ENCODE assay signal across 7 cellular contexts in the genomic region with DNA sequence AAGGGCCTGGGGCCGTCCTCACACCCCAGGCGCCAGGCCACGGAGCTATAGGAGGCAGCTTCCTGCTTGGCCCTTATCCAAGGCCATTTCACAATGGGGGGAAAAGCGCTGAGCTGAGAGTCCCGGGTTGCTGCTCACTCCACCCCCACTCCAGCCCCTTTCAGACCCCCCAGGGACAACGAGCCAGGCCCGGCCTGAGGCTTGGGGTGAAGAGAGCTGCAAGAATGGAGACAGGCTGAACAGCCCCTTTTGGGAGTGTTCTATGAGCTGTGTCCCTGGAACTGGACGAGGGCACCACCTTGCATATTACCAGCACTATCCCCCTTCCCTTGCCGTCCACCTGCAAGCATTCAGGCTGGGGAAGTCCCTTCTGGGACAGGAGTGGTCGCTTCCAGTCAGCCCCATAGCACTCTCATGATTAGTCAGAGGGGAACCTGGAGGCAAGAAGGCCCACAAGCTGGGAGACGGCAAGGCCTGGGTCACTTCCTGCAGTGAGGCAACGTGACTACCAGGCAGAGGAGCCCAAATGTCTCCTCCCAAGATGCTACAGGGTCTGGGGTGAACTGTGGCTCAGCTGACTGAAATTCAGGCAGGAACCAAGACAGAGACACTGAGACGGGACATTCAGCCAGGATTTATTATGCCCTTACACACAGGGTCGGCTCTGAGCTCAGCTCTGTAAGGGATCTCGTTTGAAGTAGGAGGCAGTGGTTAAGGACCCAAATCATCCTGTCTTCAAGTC. TPM values are rescaled to one million over a fixed set of nuclear protein-coding genes. Genes with fewer than 3 reads are reported as not detected.
DNase-seq lines count a peak whose midpoint lies in the region; ATAC-seq and TF ChIP-seq lines count a peak whose summit lies in the region.

No MANE protein-coding gene starts in this region.

- H3K79me1 ChIP-seq in H9 (ENCODE audit: insufficient read depth, low read depth, low read length, poor library complexity, severe bottlenecking), result no peaks in the 10 kb centered on the region

- no peaks in the 10 kb centered on the region for H3K27me3 Mint-ChIP-seq in activated T-helper 17 cell treated with anti-CD3 and anti-CD28 coated beads, Interleukin-2, amount 50 U/mL, for 72 hours
- peaks cover 2% of the 10 kb centered on the region; the same call in 1 of the 2 replicates for H3K27me3 Mint-ChIP-seq in H9 (ENCODE audit: low read depth)

- H3K4ac ChIP-seq in H9 (ENCODE audit: low read depth, low read length), result no peak overlapping the region

- peak overlapping the region; percentile 79 for H3K4me3 Mint-ChIP-seq in activated T-helper 17 cell treated with anti-CD3 and anti-CD28 coated beads, Interleukin-2, amount 50 U/mL, for 72 hours
- no peak overlapping the region for H3K4me3 Mint-ChIP-seq in H9

- WGBS in heart right ventricle, 2 donors, result 36 to 42% methylated on average over 15 of the region's 15 CpGs
- WGBS in smooth muscle cell (ENCODE audit: low lambda C conversion rate), result 43% methylated on average over 15 of the region's 15 CpGs
- WGBS in H9 (ENCODE audit: extremely low coverage, insufficient read length, low lambda C conversion rate), result no CpG with 5 or more reads among the region's 15 CpGs

- H3K27ac ChIP-seq in heart right ventricle (peak overlapping the region; percentile 3 to 89 (median 66)), smooth muscle cell (ENCODE audit: low read depth) (peak overlapping the region; percentile 66), H9 (ENCODE audit: insufficient read length, low read depth, low read length) (no peak overlapping the region)

- peaks cover 3 to 60% (median 51%) of the 10 kb centered on the region in 9 donors for H3K4me1 ChIP-seq in heart right ventricle
- H3K4me1 ChIP-seq in smooth muscle cell (ENCODE audit: low read depth), result peaks cover 9% of the 10 kb centered on the region
- H3K4me1 ChIP-seq in H9 (ENCODE audit: insufficient read depth, low read length), result peaks cover 7% of the 10 kb centered on the region; the same call in 1 of the 2 replicates

- no peak overlapping the region for H4K8ac ChIP-seq in H9 (replicated peaks; ENCODE audit: insufficient read length, low read depth, low read length)

- H3K4me1 Mint-ChIP-seq in activated T-helper 17 cell treated with anti-CD3 and anti-CD28 coated beads, Interleukin-2, amount 50 U/mL, for 72 hours, result peaks cover 40% of the 10 kb centered on the region
- H3K4me1 Mint-ChIP-seq in H9, result peaks cover 48 to 50% of the 10 kb centered on the region in 2 experiments

- intact Hi-C loops in heart right ventricle (cut with DNase I), result loop anchor here (2.0 to 10.0 kb wide), 10 partner anchors 35 to 377 kb away; partner anchors contain the start of genes BMF (in 4 of the 10) and BUB1B (in 4 of the 10)

- no peak overlapping the region for H3K18ac ChIP-seq in H9 (ENCODE audit: insufficient read length, low read depth, low read length)

- H4K20me1 ChIP-seq in smooth muscle cell (ENCODE audit: low read depth) (no peaks in the 10 kb centered on the region), H9 (ENCODE audit: control insufficient read depth, insufficient read depth, insufficient read length) (no peaks in the 10 kb centered on the region)

- H2AFZ ChIP-seq in smooth muscle cell (ENCODE audit: low read depth), result peak overlapping the region; percentile 41
- H2AFZ ChIP-seq in H9 (ENCODE audit: low read length), result no peak overlapping the region

- no peak overlapping the region for H2BK5ac ChIP-seq in H9 (ENCODE audit: insufficient read length, low read length)

- H4K91ac ChIP-seq in H9 (ENCODE audit: insufficient read length, low read depth, low read length), result no peak overlapping the region

- H3K23ac ChIP-seq in H9 (ENCODE audit: insufficient read length, low read depth, low read length), result no peak overlapping the region

- no peak overlapping the region for H3T11ph ChIP-seq in H9 (ENCODE audit: low read length)

- no peaks in the 10 kb centered on the region for H3K79me2 ChIP-seq in smooth muscle cell (ENCODE audit: low read depth)
- no peaks in the 10 kb centered on the region for H3K79me2 ChIP-seq in H9 (ENCODE audit: insufficient read depth, low read length)

- H3K27me3 ChIP-seq in heart right ventricle, result no peaks in the 10 kb centered on the region
- H3K27me3 ChIP-seq in smooth muscle cell (ENCODE audit: low read depth), result no peaks in the 10 kb centered on the region
- H3K27me3 ChIP-seq in H9 (ENCODE audit: insufficient read depth, low read length), result no peaks in the 10 kb centered on the region

- peaks cover 3% of the 10 kb centered on the region for H3K9me3 Mint-ChIP-seq in activated T-helper 17 cell treated with anti-CD3 and anti-CD28 coated beads, Interleukin-2, amount 50 U/mL, for 72 hours
- H3K9me3 Mint-ChIP-seq in H9, result no peaks in the 10 kb centered on the region; a peak in 1 of 5 replicates

- no peaks in the 10 kb centered on the region for H3K9me3 ChIP-seq in heart right ventricle
- no peaks in the 10 kb centered on the region for H3K9me3 ChIP-seq in smooth muscle cell (replicated peaks; ENCODE audit: low read depth)
- no peaks in the 10 kb centered on the region for H3K9me3 ChIP-seq in H9 (ENCODE audit: control insufficient read depth, low read depth, low read length)

- H3K4me2 ChIP-seq in smooth muscle cell, result no peak overlapping the region
- no peak overlapping the region for H3K4me2 ChIP-seq in H9 (ENCODE audit: insufficient read depth, insufficient read length, low read length)

- no peak overlapping the region for H2BK15ac ChIP-seq in H9 (ENCODE audit: low read depth, low read length)

- no peak overlapping the region for H4K5ac ChIP-seq in H9 (ENCODE audit: insufficient read length, low read depth, low read length)

- H3K4me3 ChIP-seq in heart right ventricle (no peak overlapping the region), smooth muscle cell (no peak overlapping the region)

- H2AK5ac ChIP-seq in H9 (ENCODE audit: insufficient read length, low read length), result no peak overlapping the region

- H3K56ac ChIP-seq in H9 (ENCODE audit: insufficient read length, low read depth, low read length), result no peak overlapping the region

- no peak overlapping the region for H3K14ac ChIP-seq in H9 (ENCODE audit: insufficient read depth, low read length)

- peaks cover 3% of the 10 kb centered on the region for H3K23me2 ChIP-seq in H9 (ENCODE audit: insufficient read length, low read depth, low read length, poor library complexity, severe bottlenecking)

- DNase-seq in NCI-H510A treated with DMSO at 0.1 percent for 48 hours (lab: John Stamatoyannopoulos, UW) (peak; percentile 31), heart right ventricle (peak; percentile 53 to 69), smooth muscle cell (lab: John Stamatoyannopoulos, UW; ENCODE audit: unreplicated experiment) (no peak), H9 (no peak)

- TF ChIP-seq CTCF in heart right ventricle (IDR thresholded peaks at IDR 0.05) (no peak), smooth muscle cell (IDR thresholded peaks at IDR 0.05; ENCODE audit: borderline replicate concordance, insufficient read depth, poor library complexity, severe bottlenecking) (no peak), H9 (conservative IDR thresholded peaks at IDR 0.05) (no peak)

- no peaks in the 10 kb centered on the region for H3K36me3 Mint-ChIP-seq in activated T-helper 17 cell treated with anti-CD3 and anti-CD28 coated beads, Interleukin-2, amount 50 U/mL, for 72 hours (ENCODE audit: low read depth)
- H3K36me3 Mint-ChIP-seq in H9 (ENCODE audit: insufficient read depth in 1 of 3, low read depth in 3 of 3), result no peaks in the 10 kb centered on the region; a peak in 2 of 7 replicates

- H3K27ac Mint-ChIP-seq in activated T-helper 17 cell treated with anti-CD3 and anti-CD28 coated beads, Interleukin-2, amount 50 U/mL, for 72 hours, result peak overlapping the region; percentile 94
- peak overlapping the region in 1 of 3 experiments; percentile 17; a peak in 2 of 7 replicates for H3K27ac Mint-ChIP-seq in H9

- no peak overlapping the region for H2BK12ac ChIP-seq in H9 (ENCODE audit: insufficient read length, low read depth, low read length)

- no peak overlapping the region for H3K9ac ChIP-seq in smooth muscle cell (ENCODE audit: low read depth)
- no peak overlapping the region for H3K9ac ChIP-seq in H9 (ENCODE audit: extremely low read depth, insufficient read length, low read length)

- no peak overlapping the region for H2BK20ac ChIP-seq in H9 (ENCODE audit: low read depth, low read length, poor library complexity, severe bottlenecking)

- peaks cover 0 to 8% (median 0%) of the 10 kb centered on the region in 9 donors for H3K36me3 ChIP-seq in heart right ventricle
- no peaks in the 10 kb centered on the region for H3K36me3 ChIP-seq in smooth muscle cell (ENCODE audit: low read depth)

- ATAC-seq in GM18505 (IDR thresholded peaks at IDR 0.05; ENCODE audit: unreplicated experiment) (peak; percentile 50), HG02763 (IDR thresholded peaks at IDR 0.05; ENCODE audit: unreplicated experiment) (peak; percentile 39), heart right ventricle (peak; percentile 34 to 72 (median 60))
- peak; percentile 83 for ATAC-seq in activated T-helper 17 cell treated with anti-CD3 and anti-CD28 coated beads, Interleukin-2, amount 50 U/mL, for 72 hours (replicated peaks)

- H3F3A ChIP-seq in smooth muscle cell (ENCODE audit: low read depth), result peaks cover 9% of the 10 kb centered on the region

- peak; percentile 48 for TF ChIP-seq POLR2A in GM18505 (IDR thresholded peaks at IDR 0.05; ENCODE audit: borderline replicate concordance, extremely low read depth, insufficient read depth, insufficient read length)

- no peak overlapping the region for H2BK120ac ChIP-seq in H9 (ENCODE audit: low read depth, low read length, poor library complexity, severe bottlenecking)

RNA-seq across cellular contexts. Expression of gene SRP14, which starts 8.6 kb away (rescaled TPM):
- 100 to 1,000 TPM; 121 to 140 TPM for total RNA-seq in activated T-helper 17 cell treated with anti-CD3 and anti-CD28 coated beads, Interleukin-2, amount 50 U/mL, for 72 hours
- total RNA-seq in heart right ventricle (100 to 1,000 TPM; 189 to 290 (median 210) TPM), smooth muscle cell (307 and 356 TPM in 2 replicates), H9 (2021) (200 and 208 TPM in 2 replicates)
- polyA plus RNA-seq in heart right ventricle (100 to 1,000 TPM; 395 to 699 TPM), smooth muscle cell (713 and 726 TPM in 2 replicates)

Comparison
In these comparisons a context has a peak if more than half of its experiments do, and no peak if none do; other contexts are left out.
1. DNase-seq: peak in NCI-H510A treated with DMSO at 0.1 percent for 48 hours (single experiment) and heart right ventricle (2 of 2); none in smooth muscle cell (single experiment) and H9 (single experiment).
2. Peak in every context shown above with its lines, with median percentiles within 50 percentile points of each other: ATAC-seq.